Comparison of ENCODE assay signal across 9 cellular contexts in genomic region chr10:102647433-102648268, GRCh38.
DNase-seq lines count a peak whose midpoint lies in the region; ATAC-seq lines count a peak whose summit lies in the region.
"Had no signal": no experiment of that assay in that cellular context is flagged by ENCODE, and none has a peak within 500 bp of the region (broad histone marks: within the 10 kb centered on the region; RNA-seq: fewer than 3 reads in every experiment).

No MANE protein-coding gene starts in this region.

- H3K36me3 ChIP-seq in HUES6 (ENCODE audit: control insufficient read depth, insufficient read depth, low read length) (0 out of 2 replicates have a peak, but pooled peaks cover 10% of the 10 kb centered on the region), adipocyte (ENCODE audit: control insufficient read depth, insufficient read depth, low read length, severe bottlenecking) (peaks cover 14% of the 10 kb centered on the region)

- no peak overlapping the region for H3K27ac ChIP-seq in HUES6 (ENCODE audit: low read depth, low read length)

- peaks cover 63 to 74% of the 10 kb centered on the region in 2 donors for H3K4me1 Mint-ChIP-seq in stimulated activated naive B cell treated with anti-CD40 and anti-IgM and Interleukin-4, amounts not matched to agents 10 μg/mL and 1 μg/mL and 100 μg/mL, for 72 hours

- H3K4me3 Mint-ChIP-seq in stimulated activated naive B cell treated with anti-CD40 and anti-IgM and Interleukin-4, amounts not matched to agents 10 μg/mL and 1 μg/mL and 100 μg/mL, for 72 hours, result peak overlapping the region; percentile 89 to 95

- H3K27me3 Mint-ChIP-seq in stimulated activated naive B cell treated with anti-CD40 and anti-IgM and Interleukin-4, amounts not matched to agents 10 μg/mL and 1 μg/mL and 100 μg/mL, for 72 hours, result no peaks in the 10 kb centered on the region

- no peak for ATAC-seq in stimulated activated naive B cell treated with anti-CD40 and anti-IgM and Interleukin-4, amounts not matched to agents 10 μg/mL and 1 μg/mL and 100 μg/mL, for 72 hours (replicated peaks)
- ATAC-seq in HG03095 (IDR thresholded peaks at IDR 0.05; ENCODE audit: unreplicated experiment), result no peak
- no peak for ATAC-seq in HG02981 (IDR thresholded peaks at IDR 0.05; ENCODE audit: unreplicated experiment)

- H3K9ac ChIP-seq in HUES6 (ENCODE audit: low read length) (no peak overlapping the region), adipocyte (ENCODE audit: low read length) (peak overlapping the region; percentile 100)

- DNase-seq in adipocyte (ENCODE audit: low read depth) (no peak), islet precursor cell (peak; percentile 37), NCI-H526 (lab: John Stamatoyannopoulos, UW) (no peak), NCI-H128 (lab: John Stamatoyannopoulos, UW; ENCODE audit: unreplicated experiment) (no peak)
- no peak for DNase-seq in stimulated activated naive B cell treated with anti-CD40 and anti-IgM and Interleukin-4, amounts not matched to agents 10 μg/mL and 1 μg/mL and 100 μg/mL, for 72 hours

- H3K9me3 ChIP-seq in HUES6 (ENCODE audit: control insufficient read depth, insufficient read depth, low read depth, low read length) (no peaks in the 10 kb centered on the region), adipocyte (ENCODE audit: control insufficient read depth, low read length) (no peaks in the 10 kb centered on the region)
- H3K9me3 ChIP-seq: SJSA1 had no signal

- peak overlapping the region; percentile 73 for H3K27ac Mint-ChIP-seq in stimulated activated naive B cell treated with anti-CD40 and anti-IgM and Interleukin-4, amounts not matched to agents 10 μg/mL and 1 μg/mL and 100 μg/mL, for 72 hours

- H3K4me1 ChIP-seq in HUES6 (ENCODE audit: control insufficient read depth, insufficient read depth, low read length), result peaks cover 58% of the 10 kb centered on the region
- H3K4me1 ChIP-seq in adipocyte (ENCODE audit: control insufficient read depth, insufficient read depth, low read length), result peaks cover 52% of the 10 kb centered on the region

- no peaks in the 10 kb centered on the region for H3K9me3 Mint-ChIP-seq in stimulated activated naive B cell treated with anti-CD40 and anti-IgM and Interleukin-4, amounts not matched to agents 10 μg/mL and 1 μg/mL and 100 μg/mL, for 72 hours

- no peaks in the 10 kb centered on the region for H3K27me3 ChIP-seq in HUES6 (ENCODE audit: control insufficient read depth, insufficient read depth, low read length)
- H3K27me3 ChIP-seq in adipocyte (replicated peaks; ENCODE audit: control insufficient read depth, insufficient read depth, low read length), result no peaks in the 10 kb centered on the region
- H3K27me3 ChIP-seq: SJSA1 had no signal

- peaks cover 22 to 37% of the 10 kb centered on the region in 2 donors for H3K36me3 Mint-ChIP-seq in stimulated activated naive B cell treated with anti-CD40 and anti-IgM and Interleukin-4, amounts not matched to agents 10 μg/mL and 1 μg/mL and 100 μg/mL, for 72 hours

- H3K4me3 ChIP-seq in HUES6 (ENCODE audit: low read depth, low read length) (peak overlapping the region; percentile 78), adipocyte (ENCODE audit: low read length) (peak overlapping the region; percentile 100)
